In the genomic region with DNA sequence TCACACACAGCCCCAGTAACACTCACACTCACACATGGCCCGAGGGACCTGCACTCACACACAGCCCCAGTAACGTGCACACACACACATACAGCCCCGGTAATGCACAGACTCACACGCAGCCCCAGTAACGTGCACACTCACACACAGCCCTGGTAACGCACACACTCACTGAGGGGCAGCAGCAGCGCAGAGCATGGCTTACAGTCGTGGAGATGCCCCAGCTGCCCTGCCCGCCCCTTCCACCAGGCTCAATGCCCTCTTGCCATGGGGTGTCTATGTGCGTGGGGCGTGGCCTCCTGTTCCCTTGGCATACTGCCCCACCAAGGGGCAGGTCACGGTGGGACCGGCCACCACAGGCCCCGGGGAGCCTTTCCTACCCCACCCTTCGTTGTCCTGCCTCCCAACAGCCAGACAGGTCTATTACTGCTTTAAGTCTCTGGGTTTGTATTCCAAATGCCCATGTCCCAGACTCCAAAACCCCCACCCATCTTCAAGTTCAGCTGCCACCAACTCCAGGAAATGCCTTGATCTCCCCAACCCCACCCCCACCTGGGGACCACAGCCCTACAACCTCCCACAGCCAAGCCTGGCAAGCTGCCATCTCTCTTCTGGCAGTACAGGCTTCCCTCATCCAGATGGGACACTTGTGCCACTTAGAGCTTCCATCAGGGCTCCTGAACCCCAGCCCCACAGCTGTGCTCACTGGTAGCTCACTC, we compare ENCODE assay signal across 1 cellular context.
TF ChIP-seq lines count a peak whose summit lies in the region.

No MANE protein-coding gene starts in this region.

TF ChIP-seq in GM12878, 131 proteins besides CTCF, POLR2A, EP300 and RAD21:
- TF ChIP-seq, protein P1, sequence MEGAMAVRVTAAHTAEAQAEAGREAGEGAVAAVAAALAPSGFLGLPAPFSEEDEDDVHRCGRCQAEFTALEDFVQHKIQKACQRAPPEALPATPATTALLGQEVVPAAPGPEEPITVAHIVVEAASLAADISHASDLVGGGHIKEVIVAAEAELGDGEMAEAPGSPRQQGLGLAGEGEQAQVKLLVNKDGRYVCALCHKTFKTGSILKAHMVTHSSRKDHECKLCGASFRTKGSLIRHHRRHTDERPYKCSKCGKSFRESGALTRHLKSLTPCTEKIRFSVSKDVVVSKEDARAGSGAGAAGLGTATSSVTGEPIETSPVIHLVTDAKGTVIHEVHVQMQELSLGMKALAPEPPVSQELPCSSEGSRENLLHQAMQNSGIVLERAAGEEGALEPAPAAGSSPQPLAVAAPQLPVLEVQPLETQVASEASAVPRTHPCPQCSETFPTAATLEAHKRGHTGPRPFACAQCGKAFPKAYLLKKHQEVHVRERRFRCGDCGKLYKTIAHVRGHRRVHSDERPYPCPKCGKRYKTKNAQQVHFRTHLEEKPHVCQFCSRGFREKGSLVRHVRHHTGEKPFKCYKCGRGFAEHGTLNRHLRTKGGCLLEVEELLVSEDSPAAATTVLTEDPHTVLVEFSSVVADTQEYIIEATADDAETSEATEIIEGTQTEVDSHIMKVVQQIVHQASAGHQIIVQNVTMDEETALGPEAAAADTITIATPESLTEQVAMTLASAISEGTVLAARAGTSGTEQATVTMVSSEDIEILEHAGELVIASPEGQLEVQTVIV (IDR thresholded peaks at IDR 0.05; ENCODE audit: borderline replicate concordance, partially characterized antibody): no peak
- TF ChIP-seq, protein P2, sequence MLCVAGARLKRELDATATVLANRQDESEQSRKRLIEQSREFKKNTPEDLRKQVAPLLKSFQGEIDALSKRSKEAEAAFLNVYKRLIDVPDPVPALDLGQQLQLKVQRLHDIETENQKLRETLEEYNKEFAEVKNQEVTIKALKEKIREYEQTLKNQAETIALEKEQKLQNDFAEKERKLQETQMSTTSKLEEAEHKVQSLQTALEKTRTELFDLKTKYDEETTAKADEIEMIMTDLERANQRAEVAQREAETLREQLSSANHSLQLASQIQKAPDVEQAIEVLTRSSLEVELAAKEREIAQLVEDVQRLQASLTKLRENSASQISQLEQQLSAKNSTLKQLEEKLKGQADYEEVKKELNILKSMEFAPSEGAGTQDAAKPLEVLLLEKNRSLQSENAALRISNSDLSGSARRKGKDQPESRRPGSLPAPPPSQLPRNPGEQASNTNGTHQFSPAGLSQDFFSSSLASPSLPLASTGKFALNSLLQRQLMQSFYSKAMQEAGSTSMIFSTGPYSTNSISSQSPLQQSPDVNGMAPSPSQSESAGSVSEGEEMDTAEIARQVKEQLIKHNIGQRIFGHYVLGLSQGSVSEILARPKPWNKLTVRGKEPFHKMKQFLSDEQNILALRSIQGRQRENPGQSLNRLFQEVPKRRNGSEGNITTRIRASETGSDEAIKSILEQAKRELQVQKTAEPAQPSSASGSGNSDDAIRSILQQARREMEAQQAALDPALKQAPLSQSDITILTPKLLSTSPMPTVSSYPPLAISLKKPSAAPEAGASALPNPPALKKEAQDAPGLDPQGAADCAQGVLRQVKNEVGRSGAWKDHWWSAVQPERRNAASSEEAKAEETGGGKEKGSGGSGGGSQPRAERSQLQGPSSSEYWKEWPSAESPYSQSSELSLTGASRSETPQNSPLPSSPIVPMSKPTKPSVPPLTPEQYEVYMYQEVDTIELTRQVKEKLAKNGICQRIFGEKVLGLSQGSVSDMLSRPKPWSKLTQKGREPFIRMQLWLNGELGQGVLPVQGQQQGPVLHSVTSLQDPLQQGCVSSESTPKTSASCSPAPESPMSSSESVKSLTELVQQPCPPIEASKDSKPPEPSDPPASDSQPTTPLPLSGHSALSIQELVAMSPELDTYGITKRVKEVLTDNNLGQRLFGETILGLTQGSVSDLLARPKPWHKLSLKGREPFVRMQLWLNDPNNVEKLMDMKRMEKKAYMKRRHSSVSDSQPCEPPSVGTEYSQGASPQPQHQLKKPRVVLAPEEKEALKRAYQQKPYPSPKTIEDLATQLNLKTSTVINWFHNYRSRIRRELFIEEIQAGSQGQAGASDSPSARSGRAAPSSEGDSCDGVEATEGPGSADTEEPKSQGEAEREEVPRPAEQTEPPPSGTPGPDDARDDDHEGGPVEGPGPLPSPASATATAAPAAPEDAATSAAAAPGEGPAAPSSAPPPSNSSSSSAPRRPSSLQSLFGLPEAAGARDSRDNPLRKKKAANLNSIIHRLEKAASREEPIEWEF (IDR thresholded peaks at IDR 0.05; ENCODE audit: insufficient replicate concordance, low read depth, low read length): no peak
- no peak for TF ChIP-seq HDAC2 (IDR thresholded peaks at IDR 0.05)
- TF ChIP-seq, protein P3, sequence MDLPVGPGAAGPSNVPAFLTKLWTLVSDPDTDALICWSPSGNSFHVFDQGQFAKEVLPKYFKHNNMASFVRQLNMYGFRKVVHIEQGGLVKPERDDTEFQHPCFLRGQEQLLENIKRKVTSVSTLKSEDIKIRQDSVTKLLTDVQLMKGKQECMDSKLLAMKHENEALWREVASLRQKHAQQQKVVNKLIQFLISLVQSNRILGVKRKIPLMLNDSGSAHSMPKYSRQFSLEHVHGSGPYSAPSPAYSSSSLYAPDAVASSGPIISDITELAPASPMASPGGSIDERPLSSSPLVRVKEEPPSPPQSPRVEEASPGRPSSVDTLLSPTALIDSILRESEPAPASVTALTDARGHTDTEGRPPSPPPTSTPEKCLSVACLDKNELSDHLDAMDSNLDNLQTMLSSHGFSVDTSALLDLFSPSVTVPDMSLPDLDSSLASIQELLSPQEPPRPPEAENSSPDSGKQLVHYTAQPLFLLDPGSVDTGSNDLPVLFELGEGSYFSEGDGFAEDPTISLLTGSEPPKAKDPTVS (IDR thresholded peaks at IDR 0.05; ENCODE audit: low read depth, low read length): no peak
- no peak for TF ChIP-seq SUZ12 (IDR thresholded peaks at IDR 0.05; ENCODE audit: unreplicated experiment)
- no peak for TF ChIP-seq ZNF622 (IDR thresholded peaks at IDR 0.05)
- TF ChIP-seq FOXK2 (IDR thresholded peaks at IDR 0.05): no peak
- no peak for TF ChIP-seq ZNF207 (IDR thresholded peaks at IDR 0.05; ENCODE audit: borderline replicate concordance)
- TF ChIP-seq, protein P4, sequence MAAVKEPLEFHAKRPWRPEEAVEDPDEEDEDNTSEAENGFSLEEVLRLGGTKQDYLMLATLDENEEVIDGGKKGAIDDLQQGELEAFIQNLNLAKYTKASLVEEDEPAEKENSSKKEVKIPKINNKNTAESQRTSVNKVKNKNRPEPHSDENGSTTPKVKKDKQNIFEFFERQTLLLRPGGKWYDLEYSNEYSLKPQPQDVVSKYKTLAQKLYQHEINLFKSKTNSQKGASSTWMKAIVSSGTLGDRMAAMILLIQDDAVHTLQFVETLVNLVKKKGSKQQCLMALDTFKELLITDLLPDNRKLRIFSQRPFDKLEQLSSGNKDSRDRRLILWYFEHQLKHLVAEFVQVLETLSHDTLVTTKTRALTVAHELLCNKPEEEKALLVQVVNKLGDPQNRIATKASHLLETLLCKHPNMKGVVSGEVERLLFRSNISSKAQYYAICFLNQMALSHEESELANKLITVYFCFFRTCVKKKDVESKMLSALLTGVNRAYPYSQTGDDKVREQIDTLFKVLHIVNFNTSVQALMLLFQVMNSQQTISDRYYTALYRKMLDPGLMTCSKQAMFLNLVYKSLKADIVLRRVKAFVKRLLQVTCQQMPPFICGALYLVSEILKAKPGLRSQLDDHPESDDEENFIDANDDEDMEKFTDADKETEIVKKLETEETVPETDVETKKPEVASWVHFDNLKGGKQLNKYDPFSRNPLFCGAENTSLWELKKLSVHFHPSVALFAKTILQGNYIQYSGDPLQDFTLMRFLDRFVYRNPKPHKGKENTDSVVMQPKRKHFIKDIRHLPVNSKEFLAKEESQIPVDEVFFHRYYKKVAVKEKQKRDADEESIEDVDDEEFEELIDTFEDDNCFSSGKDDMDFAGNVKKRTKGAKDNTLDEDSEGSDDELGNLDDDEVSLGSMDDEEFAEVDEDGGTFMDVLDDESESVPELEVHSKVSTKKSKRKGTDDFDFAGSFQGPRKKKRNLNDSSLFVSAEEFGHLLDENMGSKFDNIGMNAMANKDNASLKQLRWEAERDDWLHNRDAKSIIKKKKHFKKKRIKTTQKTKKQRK (IDR thresholded peaks at IDR 0.05; ENCODE audit: low read depth, low read length): no peak
- TF ChIP-seq POU2F2 (IDR thresholded peaks at IDR 0.05; ENCODE audit: borderline replicate concordance, low read depth, low read length): no peak
- TF ChIP-seq, protein P5, sequence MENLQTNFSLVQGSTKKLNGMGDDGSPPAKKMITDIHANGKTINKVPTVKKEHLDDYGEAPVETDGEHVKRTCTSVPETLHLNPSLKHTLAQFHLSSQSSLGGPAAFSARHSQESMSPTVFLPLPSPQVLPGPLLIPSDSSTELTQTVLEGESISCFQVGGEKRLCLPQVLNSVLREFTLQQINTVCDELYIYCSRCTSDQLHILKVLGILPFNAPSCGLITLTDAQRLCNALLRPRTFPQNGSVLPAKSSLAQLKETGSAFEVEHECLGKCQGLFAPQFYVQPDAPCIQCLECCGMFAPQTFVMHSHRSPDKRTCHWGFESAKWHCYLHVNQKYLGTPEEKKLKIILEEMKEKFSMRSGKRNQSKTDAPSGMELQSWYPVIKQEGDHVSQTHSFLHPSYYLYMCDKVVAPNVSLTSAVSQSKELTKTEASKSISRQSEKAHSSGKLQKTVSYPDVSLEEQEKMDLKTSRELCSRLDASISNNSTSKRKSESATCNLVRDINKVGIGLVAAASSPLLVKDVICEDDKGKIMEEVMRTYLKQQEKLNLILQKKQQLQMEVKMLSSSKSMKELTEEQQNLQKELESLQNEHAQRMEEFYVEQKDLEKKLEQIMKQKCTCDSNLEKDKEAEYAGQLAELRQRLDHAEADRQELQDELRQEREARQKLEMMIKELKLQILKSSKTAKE (IDR thresholded peaks at IDR 0.05; ENCODE audit: low read depth, poor library complexity, severe bottlenecking): no peak
- no peak for TF ChIP-seq JUND (IDR thresholded peaks at IDR 0.05; ENCODE audit: low read depth, low read length)
- TF ChIP-seq, protein P6, sequence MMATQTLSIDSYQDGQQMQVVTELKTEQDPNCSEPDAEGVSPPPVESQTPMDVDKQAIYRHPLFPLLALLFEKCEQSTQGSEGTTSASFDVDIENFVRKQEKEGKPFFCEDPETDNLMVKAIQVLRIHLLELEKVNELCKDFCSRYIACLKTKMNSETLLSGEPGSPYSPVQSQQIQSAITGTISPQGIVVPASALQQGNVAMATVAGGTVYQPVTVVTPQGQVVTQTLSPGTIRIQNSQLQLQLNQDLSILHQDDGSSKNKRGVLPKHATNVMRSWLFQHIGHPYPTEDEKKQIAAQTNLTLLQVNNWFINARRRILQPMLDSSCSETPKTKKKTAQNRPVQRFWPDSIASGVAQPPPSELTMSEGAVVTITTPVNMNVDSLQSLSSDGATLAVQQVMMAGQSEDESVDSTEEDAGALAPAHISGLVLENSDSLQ (IDR thresholded peaks at IDR 0.05): no peak
- no peak for TF ChIP-seq SRF (IDR thresholded peaks at IDR 0.05; ENCODE audit: low read depth in 2 of 2, low read length in 2 of 2)
- TF ChIP-seq ASH2L (IDR thresholded peaks at IDR 0.05; ENCODE audit: borderline replicate concordance, low read depth): no peak
- no peak for TF ChIP-seq MEF2B (IDR thresholded peaks at IDR 0.05; ENCODE audit: partially characterized antibody, poor library complexity, severe bottlenecking)
- TF ChIP-seq MTA2 (IDR thresholded peaks at IDR 0.05; ENCODE audit: low read depth): no peak
- TF ChIP-seq FOS (IDR thresholded peaks at IDR 0.05; ENCODE audit: borderline replicate concordance, extremely low read depth, insufficient read length): no peak
TF ChIP-seq in GM12878: peak in this region for 0.
